In the genomic region with DNA sequence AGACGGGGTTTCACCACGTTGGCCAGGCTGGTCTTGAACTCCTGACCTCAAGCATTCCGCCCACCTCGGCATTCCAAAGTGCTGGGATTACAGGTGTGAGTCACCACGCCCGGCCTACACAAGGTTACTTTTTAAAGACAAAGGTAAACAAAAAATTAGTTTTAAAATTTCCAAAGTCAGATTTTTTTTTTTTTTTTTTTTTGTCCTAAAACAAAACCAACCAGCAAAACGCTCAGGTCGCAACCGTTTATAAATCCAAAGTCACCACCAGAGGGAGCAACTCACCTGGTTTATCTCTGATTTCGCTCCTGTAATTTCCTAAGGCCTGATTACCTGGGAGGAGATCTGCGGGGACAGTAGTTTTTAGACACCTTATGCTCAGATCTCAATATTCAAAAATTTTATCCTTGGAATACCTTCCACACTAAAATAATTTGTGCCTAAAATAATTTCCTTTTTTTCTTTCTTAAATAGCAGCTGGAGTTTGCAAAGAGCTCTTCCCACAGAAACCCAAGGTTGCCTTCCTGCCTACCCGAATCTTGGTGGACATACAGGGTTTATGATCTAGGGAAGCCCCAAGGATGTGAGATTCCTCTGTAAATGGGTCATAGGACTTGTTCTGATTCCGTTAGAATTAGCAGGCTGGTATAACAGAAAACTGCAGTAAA, we compare ENCODE assay signal across 9 cellular contexts. TPM values are rescaled to one million over a fixed set of nuclear protein-coding genes. Genes with fewer than 3 reads are reported as not detected.
DNase-seq lines count a peak whose midpoint lies in the region; ATAC-seq, FAIRE-seq and TF ChIP-seq lines count a peak whose summit lies in the region.
"Had no signal": no experiment of that assay in that cellular context is flagged by ENCODE, and none has a peak within 500 bp of the region (broad histone marks: within the 10 kb centered on the region; RNA-seq: fewer than 3 reads in every experiment).

No MANE protein-coding gene starts in this region.

- POLR2A ChIA-PET in Panc1 (lab: Charles Lee) (no interaction called here), K562 (lab: Yijun Ruan, JAX) (interaction anchor here (0.6 to 1.0 kb wide), 4 partner anchors 8 to 38 kb away, joined by 3 read pairs; no protein-coding TSS in a partner anchor)

- TF ChIP-seq CTCF in Panc1 (IDR thresholded peaks at IDR 0.05) (peak; percentile 81), K562 (IDR thresholded peaks at IDR 0.05 in 2 of 3, conservative IDR thresholded peaks at IDR 0.05 in 1 of 3; ENCODE audit: insufficient read depth in 2 of 3, low read depth in 1 of 3, low read length in 3 of 3) (peak; percentile 64 to 90 (median 68)), testis (IDR thresholded peaks at IDR 0.05) (peak; percentile 20 to 62 (median 39))

- H3K9ac ChIP-seq in K562 (ENCODE audit: insufficient read depth in 1 of 2, low read depth in 2 of 2, low read length in 2 of 2): no peak overlapping the region

- no peaks in the 10 kb centered on the region for H3K79me2 ChIP-seq in K562 (ENCODE audit: control insufficient read depth, insufficient read depth, low read length)

- H3K4me2 ChIP-seq in K562 (ENCODE audit: insufficient read depth, low read length): no peak overlapping the region

- peak; percentile 79 for FAIRE-seq in K562 (lab: Jason Lieb, UNC)

- H3K9me3 ChIP-seq in Panc1 (ENCODE audit: control insufficient read depth, insufficient read depth, low read depth, low read length) (no peaks in the 10 kb centered on the region), K562 (replicated peaks; ENCODE audit: control insufficient read depth, insufficient read depth, low read depth, low read length) (no peaks in the 10 kb centered on the region), testis (no peaks in the 10 kb centered on the region)

- WGBS in K562 (ENCODE audit: insufficient coverage, low coverage, missing lambda C conversion rate): 2% methylated on average over 13 of the region's 13 CpGs
- WGBS in testis, 2 donors: 24 to 26% methylated on average over 13 of the region's 13 CpGs

- H3K36me3 ChIP-seq in Panc1 (ENCODE audit: control insufficient read depth, insufficient read depth, low read length) (no peaks in the 10 kb centered on the region), K562 (ENCODE audit: control insufficient read depth, insufficient read depth, low read length) (no peaks in the 10 kb centered on the region), testis (ENCODE audit: low read depth, missing control alignments) (no peaks in the 10 kb centered on the region)

- DNase-seq in NK-92 treated with Interleukin-12 subunit alpha and Interleukin-12 subunit beta, amount 100 ng/mL, for 24 hours (lab: John Stamatoyannopoulos, UW): peak; percentile 17
- DNase-seq in NK-92 (lab: John Stamatoyannopoulos, UW; ENCODE audit: unreplicated experiment) (no peak), KG1 (lab: John Stamatoyannopoulos, UW) (peak; percentile 38), Panc1 (ENCODE audit: low read depth, low spot score) (peak; percentile 42), K562 (ENCODE audit: extremely low read depth in 1 of 4, low spot score in 3 of 4) (peak; percentile 62 to 76 (median 66)), left colon (peak in 1 of 2 donors; percentile 42), testis (peak; percentile 67), NCI-H446 treated with DMSO at 0.1 percent for 48 hours (lab: John Stamatoyannopoulos, UW) (no peak)
- DNase-seq: activated naive CD8-positive, alpha-beta T cell treated with anti-CD3 and anti-CD28 coated beads, Interleukin-2, amount 10 ng/mL, durations not matched to agents 7 days and 5 days had no signal

- no peak overlapping the region for H3K27ac ChIP-seq in Panc1 (ENCODE audit: low read length)
- no peak overlapping the region for H3K27ac ChIP-seq in K562 (ENCODE audit: extremely low read depth, low read depth, low read length)
- no peak overlapping the region for H3K27ac ChIP-seq in testis

- peak; percentile 74; the same call in 1 of the 2 replicates for ATAC-seq in Panc1
- ATAC-seq in K562: peak; percentile 89
- peak; percentile 68 for ATAC-seq in left colon

- H4K20me1 ChIP-seq in K562 (replicated peaks; ENCODE audit: control insufficient read depth, insufficient read depth, low read length): no peaks in the 10 kb centered on the region

- H3K9me1 ChIP-seq in K562 (ENCODE audit: control insufficient read depth, insufficient read depth, low read length): no peaks in the 10 kb centered on the region

- H2AFZ ChIP-seq in K562 (ENCODE audit: low read depth, low read length): no peak overlapping the region

- in situ Hi-C loops in Panc1 (cut with HindIII; ENCODE audit: low pct_unique_long_range_greater_than_20kb, low sequenced_read_pairs): no loop called here
- in situ Hi-C loops in K562 (cut with MboI): no loop called here

- CTCF ChIA-PET in Panc1 (lab: Charles Lee) (interaction anchor here (0.6 to 1.0 kb wide), 7 partner anchors 9 to 378 kb away, joined by 3 to 9 read pairs (median 4); no protein-coding TSS in a partner anchor), K562 (lab: Yijun Ruan, JAX; ENCODE audit: low intra/inter-chr PET ratio) (interaction anchor here (0.6 to 3.7 kb wide), 14 partner anchors 10 to 1596 kb away, joined by 3 to 34 read pairs (median 4); partner anchors contain the start of gene NCR2)

- BruUV-seq in Panc1 (replicated peaks; lab: Mats Ljungman, UMichigan) (no TSS peak), K562 (replicated peaks; lab: Mats Ljungman, UMichigan) (no TSS peak)

- no peak for TF ChIP-seq EP300 in K562 (IDR thresholded peaks at IDR 0.05; ENCODE audit: low read length)

- TF ChIP-seq POLR2A in K562 (conservative IDR thresholded peaks at IDR 0.05): no peak
- TF ChIP-seq POLR2A in testis (IDR thresholded peaks at IDR 0.05): no peak

- H3K4me3 ChIP-seq in Panc1 (ENCODE audit: low read depth in 2 of 2, low read length in 2 of 2): no peak overlapping the region
- H3K4me3 ChIP-seq in K562: no peak overlapping the region
- H3K4me3 ChIP-seq in testis: no peak overlapping the region

- no peaks in the 10 kb centered on the region for H3K4me1 ChIP-seq in Panc1 (ENCODE audit: control insufficient read depth, insufficient read depth, low read length)
- H3K4me1 ChIP-seq in K562 (replicated peaks in 1 of 2; ENCODE audit: control insufficient read depth in 2 of 2, insufficient read depth in 2 of 2, low read length in 2 of 2): no peaks in the 10 kb centered on the region
- H3K4me1 ChIP-seq in testis: no peaks in the 10 kb centered on the region

- intact Hi-C loops in Panc1 (cut with micrococcal nuclease; ENCODE audit: unreplicated experiment) (loop anchor here (2.0 kb wide), 1 partner anchor 376 kb away; no protein-coding TSS in a partner anchor), K562 (cut with micrococcal nuclease) (loop anchor here (1.0 kb wide), 1 partner anchor 12 kb away; no protein-coding TSS in a partner anchor), left colon (cut with DNase I, micrococcal nuclease) (no loop called here), testis (cut with DNase I; ENCODE audit: low total_unique reads) (no loop called here)

- TF ChIP-seq RAD21 in K562 (CRISPR knock-in tag; conservative IDR thresholded peaks at IDR 0.05 in 1 of 2, IDR thresholded peaks at IDR 0.05 in 1 of 2): peak; percentile 64 to 67

- peaks cover 24% of the 10 kb centered on the region for H3K27me3 ChIP-seq in Panc1 (ENCODE audit: control insufficient read depth, insufficient read depth, low read length)
- H3K27me3 ChIP-seq in K562 (ENCODE audit: control insufficient read depth in 2 of 2, insufficient read depth in 2 of 2, low read length in 2 of 2): peaks cover 15 to 18% of the 10 kb centered on the region in 2 experiments; a peak in 4 of 5 replicates
- H3K27me3 ChIP-seq in testis: no peaks in the 10 kb centered on the region

RNA-seq across cellular contexts. Expression of gene TREM1, which starts 19.8 kb away (rescaled TPM):
- total RNA-seq in Panc1 (2021; ENCODE audit: unreplicated experiment): not detected
- polyA plus RNA-seq in Panc1 (2012; ENCODE audit: insufficient read length): not detected
- total RNA-seq in K562 (2011; cell fraction: chromatin; rRNA removed; ENCODE audit: low replicate concordance): not detected in 2 replicates
- total RNA-seq in K562 (2011; cell fraction: nucleolus; rRNA removed): not detected in 2 replicates
- total RNA-seq in K562 (2011; cell fraction: nucleoplasm; rRNA removed): not detected in 2 replicates
- not detected in 2 replicates for total RNA-seq in K562 (2014; rRNA removed)
- not detected in 2 replicates for total RNA-seq in K562 (2014; rRNA removed; fragmentation: Illumina TruSeq; extraction: Trizol)
- total RNA-seq in K562 (2015; rRNA removed; fragmentation: Illumina TruSeq; extraction: Trizol): not detected in 2 replicates
- not detected in 2 replicates for total RNA-seq in K562 (2021)
- polyA plus RNA-seq in K562 (2011; rRNA removed): not detected in 2 replicates
- polyA plus RNA-seq in K562 (2011; cell fraction: cytosol; rRNA removed): not detected in 2 replicates
- polyA plus RNA-seq in K562 (2011; cell fraction: nucleus; rRNA removed): not detected in 2 replicates
- 0.55 TPM in 1 of 2 replicates, not detected in the other for polyA plus RNA-seq in K562 (2012)
- not detected in 2 replicates for polyA plus RNA-seq in K562 (2014; fragmentation: Illumina TruSeq; extraction: Trizol)
- polyA plus RNA-seq in K562 (2014; fragmentation: Nextera tagmentation; extraction: Ambion mirVana): not detected
- polyA plus RNA-seq in K562 (2014; rRNA removed): not detected in 2 replicates
- not detected in 2 replicates for polyA minus RNA-seq in K562 (2011; rRNA and poly(A)+ RNA removed)
- polyA minus RNA-seq in K562 (2011; cell fraction: cytosol; rRNA and poly(A)+ RNA removed): not detected in 2 replicates
- polyA minus RNA-seq in K562 (2011; cell fraction: nucleus; rRNA and poly(A)+ RNA removed): not detected in 2 replicates
- under 1 TPM in 1 of 2 donors, not detected in 1; 0.24 TPM for total RNA-seq in left colon
- total RNA-seq in testis: under 1 TPM; 0.16 to 0.93 TPM
- 1.4 TPM for polyA plus RNA-seq in testis (ENCODE audit: insufficient read depth, low read depth, low replicate concordance)
- total RNA-seq: activated naive CD8-positive, alpha-beta T cell treated with anti-CD3 and anti-CD28 coated beads, Interleukin-2, amount 10 ng/mL, durations not matched to agents 7 days and 5 days had no signal

RNA-seq across cellular contexts. Expression of gene NCR2, which starts 29.1 kb away (rescaled TPM):
- total RNA-seq in Panc1 (2021; ENCODE audit: unreplicated experiment) (not detected), K562 (2014; rRNA removed) (not detected in 2 replicates), K562 (2014; rRNA removed; fragmentation: Illumina TruSeq; extraction: Trizol) (not detected in 2 replicates), K562 (2015; rRNA removed; fragmentation: Illumina TruSeq; extraction: Trizol) (not detected in 2 replicates), K562 (2021) (not detected in 2 replicates), left colon (under 1 TPM in 1 of 2 donors, not detected in 1; 0.28 TPM), testis (not detected)
- polyA plus RNA-seq in Panc1 (2012; ENCODE audit: insufficient read length): not detected
- not detected in 2 replicates for total RNA-seq in K562 (2011; cell fraction: chromatin; rRNA removed; ENCODE audit: low replicate concordance)
- total RNA-seq in K562 (2011; cell fraction: nucleolus; rRNA removed): not detected in 2 replicates
- not detected in 2 replicates for total RNA-seq in K562 (2011; cell fraction: nucleoplasm; rRNA removed)
- polyA plus RNA-seq in K562 (2011; rRNA removed) (not detected in 2 replicates), K562 (2014; fragmentation: Illumina TruSeq; extraction: Trizol) (not detected in 2 replicates), K562 (2014; fragmentation: Nextera tagmentation; extraction: Ambion mirVana) (not detected), K562 (2014; rRNA removed) (not detected in 2 replicates), testis (ENCODE audit: insufficient read depth, low read depth, low replicate concordance) (not detected)
- polyA plus RNA-seq in K562 (2011; cell fraction: cytosol; rRNA removed): not detected in 2 replicates
- polyA plus RNA-seq in K562 (2011; cell fraction: nucleus; rRNA removed): not detected in 2 replicates
- not detected in 2 replicates for polyA plus RNA-seq in K562 (2012)
- polyA minus RNA-seq in K562 (2011; rRNA and poly(A)+ RNA removed): not detected in 2 replicates
- polyA minus RNA-seq in K562 (2011; cell fraction: cytosol; rRNA and poly(A)+ RNA removed): not detected in 2 replicates
- not detected in 2 replicates for polyA minus RNA-seq in K562 (2011; cell fraction: nucleus; rRNA and poly(A)+ RNA removed)

Comparison
In these comparisons a context has a peak if more than half of its experiments do, and no peak if none do; other contexts are left out.
1. DNase-seq: peak in NK-92 treated with Interleukin-12 subunit alpha and Interleukin-12 subunit beta, amount 100 ng/mL, for 24 hours (single experiment), KG1 (single experiment), Panc1 (single experiment), K562 (4 of 4) and testis (single experiment); none in NK-92 (single experiment) and NCI-H446 treated with DMSO at 0.1 percent for 48 hours (single experiment).
2. intact Hi-C loops: an anchor here in Panc1 (2.0 kb wide) and K562 (1.0 kb wide); none called in left colon and testis.
3. Peak in every context shown above with its lines, with median percentiles within 50 percentile points of each other: ATAC-seq and CTCF ChIP-seq.